In the genomic region with DNA sequence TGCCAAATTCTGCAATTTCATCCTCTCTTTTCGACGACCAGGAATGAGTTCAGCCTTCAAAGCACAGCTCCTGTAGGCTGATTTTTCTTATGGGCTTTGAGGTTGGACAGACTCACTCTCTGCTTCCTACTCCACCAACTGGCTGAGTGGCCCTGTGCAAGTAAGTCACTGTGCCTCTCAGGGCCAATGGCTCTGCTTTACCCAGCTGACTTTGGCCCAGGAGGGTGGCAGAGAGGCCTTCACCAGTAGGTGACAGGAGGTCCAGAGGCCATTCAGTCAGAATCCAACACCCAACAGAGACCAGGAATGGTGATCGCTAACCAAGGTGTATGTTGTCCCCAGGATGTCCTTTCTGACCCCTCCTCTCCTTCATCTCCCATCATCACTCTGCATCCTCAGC, we compare ENCODE assay signal across 30 cellular contexts.
"Had no signal": no experiment of that assay in that cellular context is flagged by ENCODE, and none has a peak within 500 bp of the region (broad histone marks: within the 10 kb centered on the region; RNA-seq: fewer than 3 reads in every experiment).

No MANE protein-coding gene starts in this region.

- H3K4me1 ChIP-seq: ascending aorta, gastroesophageal sphincter had no signal

- H3K27me3 Mint-ChIP-seq: dendritic cell treated with granulocyte-macrophage colony-stimulating factor and Interleukin-4, amounts not matched to agents 40 ng/mL and 50 ng/mL, for 4 days had no signal

- DNase-seq: activated B cell treated with CpG ODN at 0.5 μM for 24 hours; activated CD4-positive, alpha-beta T cell treated with anti-CD3 and anti-CD28 coated beads for 48 hours; activated CD4-positive, alpha-beta T cell treated with anti-CD3 and anti-CD28 coated beads, Interleukin-2, amount 50 U/mL, for 1 hour; activated CD4-positive, alpha-beta T cell treated with anti-CD3 and anti-CD28 coated beads, Interleukin-2, amount 50 U/mL, for 48 hours; activated CD8-positive, alpha-beta memory T cell treated with anti-CD3 and anti-CD28 coated beads for 24 hours; activated CD8-positive, alpha-beta T cell treated with anti-CD3 and anti-CD28 coated beads for 36 hours; activated gamma-delta T cell; activated naive CD4-positive, alpha-beta T cell; activated naive CD4-positive, alpha-beta T cell treated with anti-CD3 and anti-CD28 coated beads, Interleukin-2, amount 10 ng/mL, durations not matched to agents 7 days and 5 days; activated naive CD8-positive, alpha-beta T cell treated with anti-CD3 and anti-CD28 coated beads, Interleukin-2, amount 10 ng/mL, durations not matched to agents 7 days and 5 days; activated T-cell treated with anti-CD3 and anti-CD28 coated beads, Interleukin-2, amount 50 U/mL, for 4 hours; brain microvascular endothelial cell; dorsolateral prefrontal cortex; effector memory CD4-positive, alpha-beta T cell; erythroblast; esophagus squamous epithelium; foreskin melanocyte; SW 1271; T-cell; T1000; WERI-Rb-1 had no signal

- H3K27ac Mint-ChIP-seq: activated B cell treated with CpG ODN at 0.5 μM for 24 hours; activated CD8-positive, alpha-beta T cell treated with anti-CD3 and anti-CD28 coated beads for 36 hours; activated naive CD4-positive, alpha-beta T cell treated with anti-CD3 and anti-CD28 coated beads, Interleukin-2, amount 10 ng/mL, durations not matched to agents 7 days and 5 days; activated T-helper 17 cell treated with anti-CD3 and anti-CD28 coated beads, Interleukin-2, amount 50 U/mL, for 72 hours; dendritic cell treated with granulocyte-macrophage colony-stimulating factor and Interleukin-4, amounts not matched to agents 40 ng/mL and 50 ng/mL, for 4 days; T-cell; T-helper 1 cell treated with Interleukin-12 subunit alpha and Interleukin-12 subunit beta and Interleukin-4 antibody, amounts not matched to agents 30 μg/mL and 1 μg/mL, for 36 hours; T-helper 2 cell treated with Interferon-gamma antibody and Interleukin-4, amounts not matched to agents 5 μg/mL and 100 μg/mL, for 36 hours had no signal

- H3K4me3 ChIP-seq: ascending aorta, coronary artery, dorsolateral prefrontal cortex, esophagus squamous epithelium, gastroesophageal sphincter had no signal

- H3K9me3 ChIP-seq: ascending aorta, esophagus squamous epithelium, gastroesophageal sphincter had no signal

- H3K4me3 Mint-ChIP-seq: activated B cell treated with CpG ODN at 0.5 μM for 24 hours; activated CD8-positive, alpha-beta T cell treated with anti-CD3 and anti-CD28 coated beads for 36 hours; activated naive CD4-positive, alpha-beta T cell treated with anti-CD3 and anti-CD28 coated beads, Interleukin-2, amount 10 ng/mL, durations not matched to agents 7 days and 5 days; activated naive CD8-positive, alpha-beta T cell treated with anti-CD3 and anti-CD28 coated beads, Interleukin-2, amount 10 ng/mL, durations not matched to agents 7 days and 5 days; activated T-cell treated with anti-CD3 and anti-CD28 coated beads, Interleukin-2, amount 50 U/mL, for 4 hours; activated T-helper 17 cell treated with anti-CD3 and anti-CD28 coated beads, Interleukin-2, amount 50 U/mL, for 72 hours; central memory CD8-positive, alpha-beta T cell; dendritic cell treated with granulocyte-macrophage colony-stimulating factor and Interleukin-4, amounts not matched to agents 40 ng/mL and 50 ng/mL, for 4 days; T-cell; T-helper 1 cell treated with Interleukin-12 subunit alpha and Interleukin-12 subunit beta and Interleukin-4 antibody, amounts not matched to agents 30 μg/mL and 1 μg/mL, for 36 hours; T-helper 2 cell treated with Interferon-gamma antibody and Interleukin-4, amounts not matched to agents 5 μg/mL and 100 μg/mL, for 36 hours had no signal

- H3K4me1 Mint-ChIP-seq: activated B cell treated with CpG ODN at 0.5 μM for 24 hours; activated T-helper 17 cell treated with anti-CD3 and anti-CD28 coated beads, Interleukin-2, amount 50 U/mL, for 72 hours; central memory CD8-positive, alpha-beta T cell; T-cell had no signal

- H3K36me3 ChIP-seq: ascending aorta, brain microvascular endothelial cell, esophagus squamous epithelium, gastroesophageal sphincter, WERI-Rb-1 had no signal

- H3K9me3 Mint-ChIP-seq: activated B cell treated with CpG ODN at 0.5 μM for 24 hours; activated CD8-positive, alpha-beta T cell treated with anti-CD3 and anti-CD28 coated beads for 36 hours; activated naive CD4-positive, alpha-beta T cell treated with anti-CD3 and anti-CD28 coated beads, Interleukin-2, amount 10 ng/mL, durations not matched to agents 7 days and 5 days; activated T-cell treated with anti-CD3 and anti-CD28 coated beads, Interleukin-2, amount 50 U/mL, for 4 hours; activated T-helper 17 cell treated with anti-CD3 and anti-CD28 coated beads, Interleukin-2, amount 50 U/mL, for 72 hours; central memory CD8-positive, alpha-beta T cell; dendritic cell treated with granulocyte-macrophage colony-stimulating factor and Interleukin-4, amounts not matched to agents 40 ng/mL and 50 ng/mL, for 4 days; T-cell; T-helper 1 cell treated with Interleukin-12 subunit alpha and Interleukin-12 subunit beta and Interleukin-4 antibody, amounts not matched to agents 30 μg/mL and 1 μg/mL, for 36 hours; T-helper 2 cell treated with Interferon-gamma antibody and Interleukin-4, amounts not matched to agents 5 μg/mL and 100 μg/mL, for 36 hours had no signal

- H3K36me3 Mint-ChIP-seq: activated naive CD4-positive, alpha-beta T cell treated with anti-CD3 and anti-CD28 coated beads, Interleukin-2, amount 10 ng/mL, durations not matched to agents 7 days and 5 days; activated naive CD4-positive, alpha-beta T cell treated with anti-CD3 and anti-CD28 coated beads, Interleukin-2, amount 50 U/mL, for 72 hours; activated naive CD8-positive, alpha-beta T cell treated with anti-CD3 and anti-CD28 coated beads, Interleukin-2, amount 10 ng/mL, durations not matched to agents 7 days and 5 days; T-cell had no signal

- H3K27ac ChIP-seq: ascending aorta, brain microvascular endothelial cell, coronary artery, dorsolateral prefrontal cortex, esophagus squamous epithelium, gastroesophageal sphincter, WERI-Rb-1 had no signal

- H3K27me3 ChIP-seq: ascending aorta, dorsolateral prefrontal cortex, gastroesophageal sphincter had no signal
